17 cellular contexts compared by ENCODE assay signal in the genomic region with DNA sequence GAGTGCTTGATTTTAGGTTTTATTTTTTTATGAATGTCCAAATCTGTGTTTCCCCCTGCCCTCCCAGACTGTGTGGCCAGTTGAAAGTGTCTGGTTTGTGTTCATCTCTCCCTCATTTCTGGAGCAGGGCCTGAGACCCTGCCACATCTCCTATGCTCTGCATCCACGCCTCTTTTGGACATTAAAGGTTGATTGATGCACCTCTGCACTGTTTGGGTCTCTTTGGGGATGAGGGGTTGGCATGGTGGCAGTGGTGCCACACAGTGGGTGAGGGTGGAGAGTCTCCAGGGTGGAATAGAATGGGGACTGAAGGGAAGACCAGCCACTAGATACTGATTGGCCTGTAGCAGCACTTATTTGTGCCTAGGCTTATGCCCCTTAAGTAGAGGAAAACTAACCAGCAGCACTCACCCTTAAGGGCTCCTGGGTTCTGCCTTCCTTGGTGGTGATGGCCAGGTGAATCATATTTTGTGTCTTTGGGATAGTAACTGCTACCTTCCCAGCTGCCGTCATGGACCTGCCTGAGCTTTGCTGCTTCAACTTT. TPM values are rescaled to one million over a fixed set of nuclear protein-coding genes. Genes with fewer than 3 reads are reported as not detected.
"Had no signal": no experiment of that assay in that cellular context is flagged by ENCODE, and none has a peak within 500 bp of the region (broad histone marks: within the 10 kb centered on the region; RNA-seq: fewer than 3 reads in every experiment).

No MANE protein-coding gene starts in this region.

- H3K9me3 ChIP-seq: ascending aorta, psoas muscle, stomach, testis, upper lobe of left lung had no signal

- H3K4me3 Mint-ChIP-seq: activated B cell treated with CpG ODN at 0.5 μM for 24 hours; activated CD4-positive, alpha-beta T cell treated with anti-CD3 and anti-CD28 coated beads, Interleukin-2, amount 10 ng/mL, durations not matched to agents 7 days and 5 days; T-helper 2 cell treated with Interferon-gamma antibody and Interleukin-4, amounts not matched to agents 5 μg/mL and 100 μg/mL, for 36 hours had no signal

- ATAC-seq: psoas muscle, sciatic nerve had no signal

- H3K27ac Mint-ChIP-seq: activated B cell treated with CpG ODN at 0.5 μM for 24 hours; activated CD4-positive, alpha-beta T cell treated with anti-CD3 and anti-CD28 coated beads, Interleukin-2, amount 10 ng/mL, durations not matched to agents 7 days and 5 days; T-helper 2 cell treated with Interferon-gamma antibody and Interleukin-4, amounts not matched to agents 5 μg/mL and 100 μg/mL, for 36 hours had no signal

- H3K27me3 Mint-ChIP-seq: activated B cell treated with CpG ODN at 0.5 μM for 24 hours; activated CD4-positive, alpha-beta T cell treated with anti-CD3 and anti-CD28 coated beads, Interleukin-2, amount 10 ng/mL, durations not matched to agents 7 days and 5 days; naive B cell had no signal

- H3K27me3 ChIP-seq: ascending aorta, stomach, testis, upper lobe of left lung had no signal

- H3K9me3 Mint-ChIP-seq: activated B cell treated with CpG ODN at 0.5 μM for 24 hours; activated CD4-positive, alpha-beta T cell treated with anti-CD3 and anti-CD28 coated beads, Interleukin-2, amount 10 ng/mL, durations not matched to agents 7 days and 5 days; naive B cell; T-helper 2 cell treated with Interferon-gamma antibody and Interleukin-4, amounts not matched to agents 5 μg/mL and 100 μg/mL, for 36 hours had no signal

- H3K27ac ChIP-seq: ascending aorta, psoas muscle, stomach, testis, upper lobe of left lung had no signal

- DNase-seq: activated B cell treated with CpG ODN at 0.5 μM for 24 hours; activated CD4-positive, alpha-beta T cell treated with anti-CD3 and anti-CD28 coated beads, Interleukin-2, amount 10 ng/mL, durations not matched to agents 7 days and 5 days; activated effector memory CD4-positive, alpha-beta T cell treated with anti-CD3 and anti-CD28 coated beads, Interleukin-2, amount 50 U/mL, for 16 hours; naive B cell; psoas muscle; stomach; SW 1271; testis; upper lobe of left lung had no signal

RNA-seq across cellular contexts. Expression of a gene that starts 57.1 kb away (rescaled TPM):
- total RNA-seq: activated B cell treated with CpG ODN at 0.5 μM for 24 hours, ascending aorta, bronchial epithelial cell, chondrocyte, dermis microvascular lymphatic vessel endothelial cell, osteoblast, psoas muscle, sciatic nerve, SK-MEL-5, stomach, upper lobe of left lung had no signal
